13 cellular contexts compared by ENCODE assay signal in the genomic region with DNA sequence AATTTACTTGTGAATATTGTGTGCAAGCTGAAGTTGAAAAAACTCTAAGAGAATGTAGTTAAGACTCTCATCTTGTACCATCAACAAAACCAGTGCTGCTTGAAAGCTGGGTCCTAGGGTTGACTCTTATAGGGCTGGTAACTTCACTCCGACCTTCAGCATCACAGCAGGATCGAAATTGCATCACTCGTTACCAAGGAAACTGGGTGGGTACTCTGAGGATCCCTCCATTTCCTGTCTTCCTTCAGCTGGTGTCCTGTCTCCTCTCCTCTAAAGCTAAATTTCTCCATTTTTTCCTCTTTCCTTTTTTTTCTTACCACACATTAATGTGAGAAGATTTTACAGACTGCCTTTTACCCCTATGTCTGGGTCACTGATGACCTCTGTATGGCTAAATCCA. TPM values are rescaled to one million over a fixed set of nuclear protein-coding genes. Genes with fewer than 3 reads are reported as not detected.
DNase-seq lines count a peak whose midpoint lies in the region; ATAC-seq lines count a peak whose summit lies in the region.
"Had no signal": no experiment of that assay in that cellular context is flagged by ENCODE, and none has a peak within 500 bp of the region (broad histone marks: within the 10 kb centered on the region; RNA-seq: fewer than 3 reads in every experiment).

No MANE protein-coding gene starts in this region.

- peaks cover 37% of the 10 kb centered on the region for H3K4me1 Mint-ChIP-seq in activated CD8-positive, alpha-beta T cell treated with anti-CD3 and anti-CD28 coated beads, Interleukin-2, amount 10 ng/mL, durations not matched to agents 7 days and 5 days (ENCODE audit: low read depth)
- H3K4me1 Mint-ChIP-seq in memory B cell, result peaks cover 14% of the 10 kb centered on the region

- DNase-seq in NCI-H748 (lab: John Stamatoyannopoulos, UW; ENCODE audit: unreplicated experiment) (peak; percentile 54), NCI-H748 treated with DMSO at 0.1 percent for 48 hours (lab: John Stamatoyannopoulos, UW) (no peak), ELF-1 (ENCODE audit: low read depth, low spot score) (peak; percentile 24), memory B cell (ENCODE audit: low spot score in 2 of 2) (no peak), LoVo (ENCODE audit: low spot score) (no peak), NCI-H2081 (lab: John Stamatoyannopoulos, UW) (no peak), occipital lobe (lab: John Stamatoyannopoulos, UW) (no peak)
- DNase-seq in activated CD8-positive, alpha-beta T cell treated with anti-CD3 and anti-CD28 coated beads, Interleukin-2, amount 10 ng/mL, durations not matched to agents 7 days and 5 days, result peak; percentile 40
- DNase-seq: adrenal gland, DMS79, NCI-H1694 treated with DMSO at 0.1 percent for 48 hours, nucleus accumbens, testis had no signal

- peaks cover 30% of the 10 kb centered on the region for H3K36me3 Mint-ChIP-seq in activated CD8-positive, alpha-beta T cell treated with anti-CD3 and anti-CD28 coated beads, Interleukin-2, amount 10 ng/mL, durations not matched to agents 7 days and 5 days (ENCODE audit: low read depth)
- H3K36me3 Mint-ChIP-seq in memory B cell, result peaks cover under 1% of the 10 kb centered on the region

- CTCF ChIA-PET in activated CD8-positive, alpha-beta T cell treated with anti-CD3 and anti-CD28 coated beads, Interleukin-2, amount 10 ng/mL, durations not matched to agents 7 days and 5 days (lab: Charles Lee), result interaction anchor here (0.6 to 1.6 kb wide), 5 partner anchors 10 to 226 kb away, joined by 3 to 4 read pairs (median 3); no protein-coding TSS in a partner anchor

- H3K4me3 Mint-ChIP-seq in activated CD8-positive, alpha-beta T cell treated with anti-CD3 and anti-CD28 coated beads, Interleukin-2, amount 10 ng/mL, durations not matched to agents 7 days and 5 days, result peak overlapping the region; percentile 28
- no peak overlapping the region for H3K4me3 Mint-ChIP-seq in memory B cell

- peak overlapping the region; percentile 74 for H3K27ac Mint-ChIP-seq in activated CD8-positive, alpha-beta T cell treated with anti-CD3 and anti-CD28 coated beads, Interleukin-2, amount 10 ng/mL, durations not matched to agents 7 days and 5 days
- peak overlapping the region; percentile 15 for H3K27ac Mint-ChIP-seq in memory B cell

- no peaks in the 10 kb centered on the region for H3K27me3 Mint-ChIP-seq in activated CD8-positive, alpha-beta T cell treated with anti-CD3 and anti-CD28 coated beads, Interleukin-2, amount 10 ng/mL, durations not matched to agents 7 days and 5 days (ENCODE audit: low read depth)
- H3K27me3 Mint-ChIP-seq in memory B cell, result no peaks in the 10 kb centered on the region

- POLR2A ChIA-PET in activated CD8-positive, alpha-beta T cell treated with anti-CD3 and anti-CD28 coated beads, Interleukin-2, amount 10 ng/mL, durations not matched to agents 7 days and 5 days (lab: Charles Lee), result interaction anchor here (1.2 to 2.4 kb wide), 2 partner anchors 80 to 117 kb away, joined by 3 to 10 read pairs; a partner anchor contains a TSS

- H3K9me3 Mint-ChIP-seq in activated CD8-positive, alpha-beta T cell treated with anti-CD3 and anti-CD28 coated beads, Interleukin-2, amount 10 ng/mL, durations not matched to agents 7 days and 5 days (ENCODE audit: insufficient read depth), result no peaks in the 10 kb centered on the region
- H3K9me3 Mint-ChIP-seq in memory B cell, result no peaks in the 10 kb centered on the region

- peak; percentile 11 for ATAC-seq in activated CD8-positive, alpha-beta T cell treated with anti-CD3 and anti-CD28 coated beads, Interleukin-2, amount 10 ng/mL, durations not matched to agents 7 days and 5 days
- no peak for ATAC-seq in memory B cell (ENCODE audit: low read depth)

RNA-seq across cellular contexts. Expression of a gene that starts 3.0 kb away (rescaled TPM):
- 10 to 100 TPM in 1 of 2 experiments, 1 to 10 TPM in 1; 9.1 to 10.1 TPM for total RNA-seq in activated CD8-positive, alpha-beta T cell treated with anti-CD3 and anti-CD28 coated beads, Interleukin-2, amount 10 ng/mL, durations not matched to agents 7 days and 5 days
- total RNA-seq in occipital lobe, result 30.6 TPM

Comparison
In these comparisons a context has a peak if more than half of its experiments do, and no peak if none do; other contexts are left out.
1. DNase-seq: peak in NCI-H748 (single experiment), ELF-1 (single experiment) and activated CD8-positive, alpha-beta T cell treated with anti-CD3 and anti-CD28 coated beads, Interleukin-2, amount 10 ng/mL, durations not matched to agents 7 days and 5 days (single experiment); none in NCI-H748 treated with DMSO at 0.1 percent for 48 hours (single experiment), memory B cell (0 of 2), LoVo (single experiment), NCI-H2081 (0 of 2) and occipital lobe (single experiment).